ENCODE assay signal across 8 cellular contexts in the genomic region with DNA sequence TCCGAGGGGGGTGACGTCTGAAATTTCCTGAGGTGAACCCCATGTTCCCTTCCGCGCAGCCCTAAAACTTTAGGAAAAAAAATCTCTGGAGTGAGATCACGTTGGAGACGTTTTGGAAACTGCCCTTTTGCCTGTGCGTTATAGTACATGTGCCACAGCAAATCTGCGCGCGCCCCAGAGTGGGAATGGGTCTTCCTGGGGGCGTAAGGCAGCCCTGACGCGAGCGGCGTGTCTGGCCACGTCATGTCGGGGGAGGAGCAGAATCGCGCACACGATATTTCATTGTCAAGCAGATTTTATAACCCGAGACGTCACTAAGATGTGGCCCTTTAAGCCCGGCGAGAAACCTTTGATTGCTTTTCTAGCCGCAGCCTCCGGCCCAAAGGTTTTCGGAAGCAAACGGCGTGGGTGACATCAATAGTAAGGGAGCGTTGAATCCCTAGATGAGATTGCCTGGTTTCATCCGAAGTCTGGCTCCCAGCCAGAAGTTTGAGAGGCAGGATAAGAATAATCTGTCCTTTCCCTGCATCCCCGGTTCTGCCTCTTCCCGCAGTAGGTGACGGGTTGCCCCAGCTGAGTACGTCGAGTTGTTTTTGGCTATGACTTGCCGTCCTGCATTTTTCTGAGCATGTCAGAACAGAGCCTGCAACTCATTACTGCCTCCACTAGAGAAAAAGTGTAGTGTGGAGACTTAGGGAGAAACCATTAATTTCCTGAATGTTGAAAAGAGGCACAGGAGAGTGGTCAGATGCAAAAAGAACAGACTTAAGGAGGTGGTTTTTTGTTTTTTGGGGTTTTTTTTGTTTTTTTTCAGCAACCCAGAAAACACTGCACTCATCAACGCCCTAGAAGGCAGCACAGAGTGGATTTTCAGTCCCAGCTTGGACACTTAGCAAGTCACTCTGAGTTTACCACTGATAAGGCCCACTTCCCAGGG. TPM values are rescaled to one million over a fixed set of nuclear protein-coding genes. Genes with fewer than 3 reads are reported as not detected.
DNase-seq lines count a peak whose midpoint lies in the region; ATAC-seq and TF ChIP-seq lines count a peak whose summit lies in the region.

No MANE protein-coding gene starts in this region.

- H3K4me1 ChIP-seq in DND-41 (ENCODE audit: insufficient read depth, low read length) (peaks cover 48% of the 10 kb centered on the region), PC-9 (replicated peaks; ENCODE audit: insufficient read depth) (peaks cover 50% of the 10 kb centered on the region)

- no peaks in the 10 kb centered on the region for H3K9me3 Mint-ChIP-seq in activated T-cell treated with anti-CD3 and anti-CD28 coated beads, Interleukin-2, amount 50 U/mL, for 72 hours
- H3K9me3 Mint-ChIP-seq in natural killer cell, result no peaks in the 10 kb centered on the region

- peak; percentile 70 for ATAC-seq in DND-41 (ENCODE audit: insufficient read depth, low read depth)
- peak; percentile 52 for ATAC-seq in GM21723 (IDR thresholded peaks at IDR 0.05; ENCODE audit: unreplicated experiment)
- ATAC-seq in activated T-cell treated with anti-CD3 and anti-CD28 coated beads, Interleukin-2, amount 50 U/mL, for 72 hours (replicated peaks in 1 of 2), result peak; percentile 82 to 85
- peak; percentile 81 to 91 (median 82) for ATAC-seq in natural killer cell

- H3K79me2 ChIP-seq in DND-41 (ENCODE audit: insufficient read depth, low read length) (peaks cover 12% of the 10 kb centered on the region), PC-9 (ENCODE audit: low read depth) (peaks cover 5% of the 10 kb centered on the region; the same call in 1 of the 2 replicates)

- H3K27me3 ChIP-seq in DND-41 (ENCODE audit: insufficient read depth, low read length, poor library complexity) (no peaks in the 10 kb centered on the region), PC-9 (ENCODE audit: insufficient read depth, low read depth) (no peaks in the 10 kb centered on the region)

- peak overlapping the region; percentile 27 to 64; a peak in 3 of 4 replicates for H3K4me3 ChIP-seq in DND-41 (ENCODE audit: low read depth in 1 of 2, low read length in 2 of 2)
- H3K4me3 ChIP-seq in PC-9, result peak overlapping the region; percentile 62
- H3K4me3 ChIP-seq in fibroblast of mammary gland (ENCODE audit: control insufficient read depth, low read depth, low read length), result peak overlapping the region; percentile 92

- H3K27ac ChIP-seq in DND-41 (ENCODE audit: low read length) (peak overlapping the region; percentile 95), PC-9 (peak overlapping the region; percentile 93)

- H2AFZ ChIP-seq in DND-41 (ENCODE audit: low read depth, low read length) (peak overlapping the region; percentile 86), PC-9 (peak overlapping the region; percentile 95)

- no peaks in the 10 kb centered on the region for H3K27me3 Mint-ChIP-seq in activated T-cell treated with anti-CD3 and anti-CD28 coated beads, Interleukin-2, amount 50 U/mL, for 72 hours (ENCODE audit: low read depth)
- H3K27me3 Mint-ChIP-seq in natural killer cell (ENCODE audit: low read depth in 2 of 2), result no peaks in the 10 kb centered on the region

- peak overlapping the region; percentile 69 for H3K9ac ChIP-seq in DND-41 (ENCODE audit: low read depth, low read length)

- H3K9me3 ChIP-seq in DND-41 (ENCODE audit: insufficient read depth, low read length, severe bottlenecking), result no peaks in the 10 kb centered on the region
- H3K9me3 ChIP-seq in PC-9 (ENCODE audit: insufficient read depth, low read depth), result no peaks in the 10 kb centered on the region

- H3K4me3 Mint-ChIP-seq in activated T-cell treated with anti-CD3 and anti-CD28 coated beads, Interleukin-2, amount 50 U/mL, for 72 hours, result peak overlapping the region; percentile 93 to 98
- peak overlapping the region; percentile 100 for H3K4me3 Mint-ChIP-seq in natural killer cell

- CTCF ChIA-PET in PC-9 (lab: Charles Lee), result no interaction called here

- peaks cover 26% of the 10 kb centered on the region; the same call in 1 of the 2 replicates for H3F3A ChIP-seq in PC-9 (ENCODE audit: insufficient read depth, low read depth)

- BruUV-seq in PC-9 (replicated peaks; lab: Mats Ljungman, UMichigan), result TSS peak; percentile 98

- H3K27ac Mint-ChIP-seq in activated T-cell treated with anti-CD3 and anti-CD28 coated beads, Interleukin-2, amount 50 U/mL, for 72 hours, result peak overlapping the region; percentile 98
- peak overlapping the region; percentile 99 to 100 for H3K27ac Mint-ChIP-seq in natural killer cell

- H4K20me1 ChIP-seq in DND-41 (ENCODE audit: insufficient read depth, low read length) (no peaks in the 10 kb centered on the region), PC-9 (ENCODE audit: insufficient read depth) (no peaks in the 10 kb centered on the region)

- no peaks in the 10 kb centered on the region for H3K9me2 ChIP-seq in PC-9 (ENCODE audit: insufficient read depth)

- DNase-seq in DND-41, result peak; percentile 86
- DNase-seq in KG1 (lab: John Stamatoyannopoulos, UW), result peak; percentile 99
- peak; percentile 87 for DNase-seq in PC-9
- DNase-seq in activated T-cell treated with anti-CD3 and anti-CD28 coated beads, Interleukin-2, amount 50 U/mL, for 72 hours, result peak; percentile 92 to 95
- DNase-seq in fibroblast of mammary gland (ENCODE audit: low read depth), result peak; percentile 97
- DNase-seq in natural killer cell, result peak; percentile 92
- DNase-seq in stimulated activated naive CD4-positive, alpha-beta T cell treated with Interleukin-2 at 50 U/mL for 16 hours (lab: John Stamatoyannopoulos, UW), result peak; percentile 90

- POLR2A ChIA-PET in PC-9 (lab: Charles Lee; ENCODE audit: unreplicated experiment), result interaction anchor here (0.6 to 0.7 kb wide), 4 partner anchors 19 to 1001 kb away, joined by 4 to 7 read pairs (median 6); a partner anchor contains a TSS

- H3K36me3 Mint-ChIP-seq in activated T-cell treated with anti-CD3 and anti-CD28 coated beads, Interleukin-2, amount 50 U/mL, for 72 hours (ENCODE audit: insufficient read depth in 2 of 2), result peaks cover 2 to 3% of the 10 kb centered on the region in 2 donors
- H3K36me3 Mint-ChIP-seq in natural killer cell, result no peaks in the 10 kb centered on the region

- H3K36me3 ChIP-seq in DND-41 (ENCODE audit: insufficient read depth, low read length), result no peaks in the 10 kb centered on the region
- H3K36me3 ChIP-seq in PC-9 (ENCODE audit: low read depth), result no peaks in the 10 kb centered on the region

- H3K4me2 ChIP-seq in DND-41 (ENCODE audit: insufficient read depth, low read length) (peak overlapping the region; percentile 87), PC-9 (peak overlapping the region; percentile 82)

- TF ChIP-seq CTCF in DND-41 (IDR thresholded peaks at IDR 0.05; ENCODE audit: borderline replicate concordance, extremely low read depth, low read length, poor library complexity, severe bottlenecking) (peak; percentile 40), PC-9 (conservative IDR thresholded peaks at IDR 0.05) (peak; percentile 26; the same call in 1 of the 2 replicates), fibroblast of mammary gland (conservative IDR thresholded peaks at IDR 0.05; ENCODE audit: control insufficient read depth, insufficient read depth, low read depth, low read length) (peak; percentile 32), natural killer cell (IDR thresholded peaks at IDR 0.05) (peak; percentile 34)

- peaks cover 71% of the 10 kb centered on the region for H3K4me1 Mint-ChIP-seq in activated T-cell treated with anti-CD3 and anti-CD28 coated beads, Interleukin-2, amount 50 U/mL, for 72 hours (ENCODE audit: low read depth)
- H3K4me1 Mint-ChIP-seq in natural killer cell, result peaks cover 19 to 40% of the 10 kb centered on the region in 2 donors

- intact Hi-C loops in PC-9 (cut with micrococcal nuclease; ENCODE audit: unreplicated experiment), result loop anchor here (1.0 to 5.0 kb wide), 5 partner anchors 35 to 379 kb away; a partner anchor contains a TSS
- intact Hi-C loops in natural killer cell (cut with micrococcal nuclease), result loop anchor here (1.0 to 5.0 kb wide), 8 partner anchors 19 to 380 kb away; a partner anchor contains a TSS

RNA-seq across cellular contexts. Expression of a gene that starts 0.8 kb away (rescaled TPM):
- total RNA-seq in PC-9 (2021), result 27.1 and 38.2 TPM in 2 replicates
- 10 to 100 TPM; 32.4 to 34.6 TPM for total RNA-seq in activated T-cell treated with anti-CD3 and anti-CD28 coated beads, Interleukin-2, amount 50 U/mL, for 72 hours
- total RNA-seq in natural killer cell, result 10 to 100 TPM in 2 of 3 donors, 1 to 10 TPM in 1; 9.0 to 12.1 (median 11.0) TPM

RNA-seq across cellular contexts. Expression of a gene that starts 18.6 kb away (rescaled TPM):
- total RNA-seq in PC-9 (2021), result 36.3 and 40.2 TPM in 2 replicates
- 10 to 100 TPM; 28.0 to 48.0 TPM for total RNA-seq in activated T-cell treated with anti-CD3 and anti-CD28 coated beads, Interleukin-2, amount 50 U/mL, for 72 hours
- total RNA-seq in natural killer cell, result 100 to 1,000 TPM; 158 to 200 (median 197) TPM

RNA-seq across cellular contexts. Expression of a gene that starts 24.3 kb away (rescaled TPM):
- total RNA-seq in PC-9 (2021), result 30.0 and 33.2 TPM in 2 replicates
- total RNA-seq in activated T-cell treated with anti-CD3 and anti-CD28 coated beads, Interleukin-2, amount 50 U/mL, for 72 hours, result 10 to 100 TPM; 43.6 to 45.3 TPM
- 10 to 100 TPM; 21.6 to 32.1 (median 27.5) TPM for total RNA-seq in natural killer cell

RNA-seq across cellular contexts. Expression of a gene that starts 33.2 kb away (rescaled TPM):
- 162 and 210 TPM in 2 replicates for total RNA-seq in PC-9 (2021)
- total RNA-seq in activated T-cell treated with anti-CD3 and anti-CD28 coated beads, Interleukin-2, amount 50 U/mL, for 72 hours, result 10 to 100 TPM; 55.8 to 58.6 TPM
- 100 to 1,000 TPM in 1 of 3 donors, 10 to 100 TPM in 2; 94.6 to 112 (median 96.8) TPM for total RNA-seq in natural killer cell

RNA-seq across cellular contexts. Expression of a gene that starts 37.2 kb away (rescaled TPM):
- total RNA-seq in PC-9 (2021) (236 and 300 TPM in 2 replicates), natural killer cell (10 to 100 TPM in 2 of 3 donors, 1 to 10 TPM in 1; 8.5 to 13.0 (median 12.9) TPM)
- 100 to 1,000 TPM; 251 to 304 TPM for total RNA-seq in activated T-cell treated with anti-CD3 and anti-CD28 coated beads, Interleukin-2, amount 50 U/mL, for 72 hours

Comparison
In these comparisons a context has a peak if more than half of its experiments do, and no peak if none do; other contexts are left out.
1. Peak in every context shown above with its lines: DNase-seq, ATAC-seq, H3K4me3 ChIP-seq and H3K27ac ChIP-seq.